Comparison of ENCODE assay signal across 24 cellular contexts in genomic region chr16:47052666-47053640, GRCh38.
"Had no signal": no experiment of that assay in that cellular context is flagged by ENCODE, and none has a peak within 500 bp of the region (broad histone marks: within the 10 kb centered on the region; RNA-seq: fewer than 3 reads in every experiment).

No MANE protein-coding gene starts in this region.

- H3K27ac ChIP-seq: hepatocyte, ovary, prostate gland, testis, tibial nerve, upper lobe of right lung, vagina had no signal

- H3K4me2 ChIP-seq: hepatocyte had no signal

- H3K4me3 ChIP-seq: hepatocyte, lung, ovary, prostate gland, testis, tibial nerve, upper lobe of right lung, vagina had no signal

- H3K9me3 ChIP-seq: ovary, prostate gland, testis, tibial nerve, upper lobe of right lung, vagina had no signal

- ATAC-seq: left colon; left ventricle myocardium superior; naive thymus-derived CD8-positive, alpha-beta T cell; sciatic nerve; stimulated activated naive B cell treated with anti-CD40 and anti-IgM and Interleukin-4, amounts not matched to agents 10 μg/mL and 1 μg/mL and 100 μg/mL, for 72 hours; stimulated activated naive CD8-positive, alpha-beta T cell treated with anti-CD3 and anti-CD28 coated beads, Interleukin-15, amount 100 ng/mL, for 72 hours; upper lobe of right lung had no signal

- DNase-seq: effector CD4-positive, alpha-beta T cell; endodermal cell; erythroblast; foreskin melanocyte; head of caudate nucleus; left ventricle myocardium superior; mesendoderm; naive thymus-derived CD8-positive, alpha-beta T cell; ovary; stimulated activated CD4-positive, alpha-beta T cell treated with anti-CD3 and anti-CD28 coated beads, Interleukin-2, amount 100 ng/mL, for 24 hours; stimulated activated CD4-positive, alpha-beta T cell treated with anti-CD3 and anti-CD28 coated beads, Interleukin-4, amount 100 ng/mL, for 4 hours; stimulated activated naive B cell treated with anti-CD40 and anti-IgM and Interleukin-4, amounts not matched to agents 10 μg/mL and 1 μg/mL and 100 μg/mL, for 72 hours; stimulated activated naive CD8-positive, alpha-beta T cell treated with anti-CD3 and anti-CD28 coated beads, Interleukin-15, amount 100 ng/mL, for 72 hours; testis had no signal

- H2AFZ ChIP-seq: hepatocyte had no signal

- H3K36me3 ChIP-seq: ovary, prostate gland, tibial nerve, upper lobe of right lung, vagina had no signal

- H3K27me3 ChIP-seq: hepatocyte, ovary, testis, tibial nerve, upper lobe of right lung, vagina had no signal

- H3K79me2 ChIP-seq: hepatocyte had no signal

- FAIRE-seq: colon, endothelial cell of umbilical vein had no signal

- H3K4me1 ChIP-seq: prostate gland, testis, tibial nerve, upper lobe of right lung, vagina had no signal
